ENCODE assay signal across 9 cellular contexts in genomic region chr13:60654405-60654804, GRCh38.
DNase-seq lines count a peak whose midpoint lies in the region; ATAC-seq, FAIRE-seq and TF ChIP-seq lines count a peak whose summit lies in the region.
"Had no signal": no experiment of that assay in that cellular context is flagged by ENCODE, and none has a peak within 500 bp of the region (broad histone marks: within the 10 kb centered on the region; RNA-seq: fewer than 3 reads in every experiment).

No MANE protein-coding gene starts in this region.

- no peak overlapping the region for H3K9ac ChIP-seq in astrocyte (ENCODE audit: low read length)

- DNase-seq in AG08396 (ENCODE audit: low spot score), result peak; percentile 10
- DNase-seq in HFFc6, result peak; percentile 48
- no peak for DNase-seq in astrocyte (ENCODE audit: low read depth)
- peak; percentile 43 for DNase-seq in kidney glomerular epithelial cell (lab: John Stamatoyannopoulos, UW)
- DNase-seq in ascending aorta (ENCODE audit: low spot score in 2 of 2), result no peak
- DNase-seq: activated CD8-positive, alpha-beta memory T cell treated with anti-CD3 and anti-CD28 coated beads for 24 hours had no signal

- no peaks in the 10 kb centered on the region for H3K4me1 ChIP-seq in astrocyte (ENCODE audit: insufficient read depth, low read length)
- H3K4me1 ChIP-seq in ascending aorta, result no peaks in the 10 kb centered on the region

- H3K79me2 ChIP-seq in astrocyte (ENCODE audit: insufficient read depth, low read length), result no peaks in the 10 kb centered on the region

- no peaks in the 10 kb centered on the region for H3K27me3 Mint-ChIP-seq in HFFc6 (ENCODE audit: insufficient read depth)
- peaks cover 2% of the 10 kb centered on the region for H3K27me3 Mint-ChIP-seq in astrocyte (ENCODE audit: low read depth, unreplicated experiment)

- H3K27ac ChIP-seq in astrocyte (ENCODE audit: low read depth, low read length) (no peak overlapping the region), ascending aorta (no peak overlapping the region)

- no peaks in the 10 kb centered on the region for H3K9me3 Mint-ChIP-seq in HFFc6
- H3K9me3 Mint-ChIP-seq in astrocyte (ENCODE audit: unreplicated experiment), result no peaks in the 10 kb centered on the region

- H3K4me3 ChIP-seq in astrocyte (ENCODE audit: insufficient read depth, low read depth, low read length) (no peak overlapping the region), ascending aorta (no peak overlapping the region)

- FAIRE-seq in astrocyte (lab: Jason Lieb, UNC), result no peak

- H3K4me1 Mint-ChIP-seq in HFFc6 (ENCODE audit: low read depth) (no peaks in the 10 kb centered on the region), astrocyte (ENCODE audit: low read depth, unreplicated experiment) (peaks cover 1% of the 10 kb centered on the region)

- H4K20me1 ChIP-seq in astrocyte (ENCODE audit: insufficient read depth, low read length), result no peaks in the 10 kb centered on the region

- ATAC-seq in GM21737 (IDR thresholded peaks at IDR 0.05; ENCODE audit: unreplicated experiment), result no peak
- no peak for ATAC-seq in GM19035 (IDR thresholded peaks at IDR 0.05; ENCODE audit: unreplicated experiment)
- no peak for ATAC-seq in HG03439 (IDR thresholded peaks at IDR 0.05; ENCODE audit: unreplicated experiment)

- H3K4me3 Mint-ChIP-seq in HFFc6 (no peak overlapping the region), astrocyte (ENCODE audit: unreplicated experiment) (no peak overlapping the region)

- H3K9me3 ChIP-seq in astrocyte (ENCODE audit: insufficient read depth, low read depth, low read length) (no peaks in the 10 kb centered on the region), ascending aorta (no peaks in the 10 kb centered on the region)

- H3K4me2 ChIP-seq in astrocyte (ENCODE audit: low read length), result no peak overlapping the region

- TF ChIP-seq CTCF in HFFc6 (IDR thresholded peaks at IDR 0.05) (peak; percentile 58), astrocyte (IDR thresholded peaks at IDR 0.05; ENCODE audit: insufficient read depth, low read depth, low read length) (peak; percentile 47), ascending aorta (IDR thresholded peaks at IDR 0.05) (peak in 1 of 3 experiments; percentile 51)

- H3K27me3 ChIP-seq in astrocyte (ENCODE audit: insufficient read depth, low read length) (no peaks in the 10 kb centered on the region), ascending aorta (no peaks in the 10 kb centered on the region)

- H3K36me3 Mint-ChIP-seq in HFFc6 (ENCODE audit: low read depth) (no peaks in the 10 kb centered on the region), astrocyte (ENCODE audit: low read depth, unreplicated experiment) (no peaks in the 10 kb centered on the region)

- no peak overlapping the region for H2AFZ ChIP-seq in astrocyte (ENCODE audit: low read depth, low read length)

- no peaks in the 10 kb centered on the region for H3K36me3 ChIP-seq in astrocyte (ENCODE audit: insufficient read depth, low read length)
- no peaks in the 10 kb centered on the region for H3K36me3 ChIP-seq in ascending aorta

- no peak overlapping the region for H3K27ac Mint-ChIP-seq in HFFc6
- no peak overlapping the region for H3K27ac Mint-ChIP-seq in astrocyte (ENCODE audit: unreplicated experiment)

- intact Hi-C loops in ascending aorta (cut with DNase I), result loop anchor here (10.0 kb wide), 1 partner anchor 760 kb away; the partner anchor contains the start of gene PCDH20

Comparison
In these comparisons a context has a peak if more than half of its experiments do, and no peak if none do; other contexts are left out.
1. DNase-seq: peak in AG08396 (single experiment), HFFc6 (single experiment) and kidney glomerular epithelial cell (single experiment); none in astrocyte (single experiment) and ascending aorta (0 of 2).